14 cellular contexts compared by ENCODE assay signal in the genomic region with DNA sequence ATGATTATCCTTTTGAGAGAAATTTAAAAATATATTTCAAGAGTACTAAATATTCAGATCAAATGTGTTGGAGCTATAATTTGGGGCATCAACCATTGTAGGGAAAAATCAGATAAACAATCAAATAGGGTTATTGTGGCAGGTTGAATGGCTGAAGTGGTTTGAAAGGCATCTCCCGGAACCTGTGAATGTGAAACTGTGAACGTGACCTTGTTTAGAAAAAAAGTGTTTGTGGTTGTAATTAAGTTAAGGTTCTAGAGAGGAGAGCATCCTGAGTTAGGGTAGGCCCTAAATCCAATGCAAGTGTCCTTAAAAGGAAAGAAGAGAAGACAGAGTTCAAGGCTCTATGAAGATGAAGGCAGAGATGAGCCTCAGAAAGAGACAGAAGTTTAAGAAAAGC.
"Had no signal": no experiment of that assay in that cellular context is flagged by ENCODE, and none has a peak within 500 bp of the region (broad histone marks: within the 10 kb centered on the region; RNA-seq: fewer than 3 reads in every experiment).

No MANE protein-coding gene starts in this region.

- H3K4me1 ChIP-seq: neural progenitor cell had no signal

- H3K27me3 ChIP-seq: cardiac muscle cell, dorsolateral prefrontal cortex, gastroesophageal sphincter, heart right ventricle, neural progenitor cell, right lobe of liver had no signal

- H3K9me3 Mint-ChIP-seq: activated naive CD4-positive, alpha-beta T cell treated with anti-CD3 and anti-CD28 coated beads, Interleukin-2, amount 10 ng/mL, durations not matched to agents 7 days and 5 days; mesothelial cell of epicardium had no signal

- H3K27ac Mint-ChIP-seq: activated naive CD4-positive, alpha-beta T cell treated with anti-CD3 and anti-CD28 coated beads, Interleukin-2, amount 10 ng/mL, durations not matched to agents 7 days and 5 days; endodermal cell; mesothelial cell of epicardium; neural progenitor cell had no signal

- H3K4me3 Mint-ChIP-seq: activated naive CD4-positive, alpha-beta T cell treated with anti-CD3 and anti-CD28 coated beads, Interleukin-2, amount 10 ng/mL, durations not matched to agents 7 days and 5 days; endodermal cell; mesothelial cell of epicardium; neural progenitor cell had no signal

- DNase-seq: activated CD4-positive, alpha-beta T cell treated with anti-CD3 and anti-CD28 coated beads for 1 hour; activated naive CD4-positive, alpha-beta T cell treated with anti-CD3 and anti-CD28 coated beads, Interleukin-2, amount 10 ng/mL, durations not matched to agents 7 days and 5 days; dorsolateral prefrontal cortex; endodermal cell; heart right ventricle; left colon; lower lobe of right lung; psoas muscle; right lobe of liver; T1000 had no signal

- H3K36me3 Mint-ChIP-seq: activated naive CD4-positive, alpha-beta T cell treated with anti-CD3 and anti-CD28 coated beads, Interleukin-2, amount 10 ng/mL, durations not matched to agents 7 days and 5 days had no signal

- H3K4me1 Mint-ChIP-seq: neural progenitor cell had no signal

- H3K9me3 ChIP-seq: gastroesophageal sphincter, heart right ventricle, lower lobe of right lung, psoas muscle, right lobe of liver had no signal

- H3K36me3 ChIP-seq: cardiac muscle cell, gastroesophageal sphincter, heart right ventricle, lower lobe of right lung, right lobe of liver had no signal

- H3K4me3 ChIP-seq: cardiac muscle cell, dorsolateral prefrontal cortex, gastroesophageal sphincter, heart right ventricle, lower lobe of right lung, neural progenitor cell, psoas muscle, right lobe of liver had no signal

- H3K27ac ChIP-seq: cardiac muscle cell, dorsolateral prefrontal cortex, gastroesophageal sphincter, heart right ventricle, lower lobe of right lung, neural progenitor cell, right lobe of liver had no signal

- ATAC-seq: gastroesophageal sphincter, heart right ventricle, left colon, lower lobe of right lung, psoas muscle, right lobe of liver had no signal

- H3K27me3 Mint-ChIP-seq: activated naive CD4-positive, alpha-beta T cell treated with anti-CD3 and anti-CD28 coated beads, Interleukin-2, amount 10 ng/mL, durations not matched to agents 7 days and 5 days had no signal
